In genomic region chr15:44545934-44546802, GRCh38 we compare ENCODE assay signal across 8 cellular contexts. TPM values are rescaled to one million over a fixed set of nuclear protein-coding genes. Genes with fewer than 3 reads are reported as not detected.
A peak's percentile ranks its signal among the peaks of the same experiment; 100 is the strongest.
DNase-seq lines count a peak whose midpoint lies in the region; ATAC-seq and TF ChIP-seq lines count a peak whose summit lies in the region.

No MANE protein-coding gene starts in this region.

- TF ChIP-seq CTCF in brain (conservative IDR thresholded peaks at IDR 0.05) (peak in 1 of 2 experiments; percentile 20), neural crest cell (conservative IDR thresholded peaks at IDR 0.05) (peak; percentile 49)

- H3K4me1 ChIP-seq in HAP-1: peaks cover 6% of the 10 kb centered on the region; the same call in 1 of the 2 replicates

- H3K4me1 Mint-ChIP-seq in brain: peaks cover 44% of the 10 kb centered on the region
- H3K4me1 Mint-ChIP-seq in neural crest cell: peaks cover 17% of the 10 kb centered on the region

- H3K9me3 ChIP-seq in HAP-1: no peaks in the 10 kb centered on the region

- DNase-seq in GM04504 (ENCODE audit: low read depth) (peak; percentile 22), NCI-H69 (lab: John Stamatoyannopoulos, UW) (peak; percentile 37), neural crest cell (ENCODE audit: low read depth, low spot score) (no peak), NCI-H1417 treated with DMSO at 0.1 percent for 48 hours (lab: John Stamatoyannopoulos, UW) (no peak), HAP-1 (ENCODE audit: low spot score in 2 of 2) (no peak)

- H3K36me3 Mint-ChIP-seq in brain: peaks cover 40% of the 10 kb centered on the region
- H3K36me3 Mint-ChIP-seq in neural crest cell (ENCODE audit: low read depth): peaks cover 4% of the 10 kb centered on the region

- in situ Hi-C loops in HAP-1 (cut with MboI; ENCODE audit: low sequenced_read_pairs): no loop called here

- H3K27me3 ChIP-seq in HAP-1 (ENCODE audit: low read depth): no peaks in the 10 kb centered on the region

- no peaks in the 10 kb centered on the region for H3K27me3 Mint-ChIP-seq in brain
- H3K27me3 Mint-ChIP-seq in neural crest cell (ENCODE audit: low read depth): no peaks in the 10 kb centered on the region

- peaks cover 35% of the 10 kb centered on the region for H3K36me3 ChIP-seq in HAP-1 (replicated peaks)

- H3K4me3 Mint-ChIP-seq in brain: no peak overlapping the region
- H3K4me3 Mint-ChIP-seq in neural crest cell: no peak overlapping the region

- peak overlapping the region in 4 of 5 experiments; percentile 30 to 67 (median 62) for H3K27ac Mint-ChIP-seq in brain
- no peak overlapping the region for H3K27ac Mint-ChIP-seq in neural crest cell (ENCODE audit: unreplicated experiment)

- no peak overlapping the region for H3K4me3 ChIP-seq in HAP-1

- ATAC-seq in GM21529 (IDR thresholded peaks at IDR 0.05; ENCODE audit: unreplicated experiment) (peak; percentile 72), GM21526 (IDR thresholded peaks at IDR 0.05; ENCODE audit: low FRiP score, unreplicated experiment) (no peak)

- no peaks in the 10 kb centered on the region for H3K9me3 Mint-ChIP-seq in brain
- H3K9me3 Mint-ChIP-seq in neural crest cell: no peaks in the 10 kb centered on the region

RNA-seq across cellular contexts. Expression of gene EIF3J, which starts 9.2 kb away (rescaled TPM):
- 36.1 TPM for polyA plus RNA-seq in brain (ENCODE audit: insufficient read depth, low read depth, low replicate concordance)
- 118 and 128 TPM in 2 replicates for total RNA-seq in neural crest cell

Comparison
In these comparisons a context has a peak if more than half of its experiments do, and no peak if none do; other contexts are left out.
1. DNase-seq: peak in GM04504 (single experiment) and NCI-H69 (single experiment); none in neural crest cell (single experiment), NCI-H1417 treated with DMSO at 0.1 percent for 48 hours (single experiment) and HAP-1 (0 of 2).